In genomic region chr15:41233367-41233771, GRCh38 we compare ENCODE assay signal across 14 cellular contexts. TPM values are rescaled to one million over a fixed set of nuclear protein-coding genes. Genes with fewer than 3 reads are reported as not detected.
DNase-seq lines count a peak whose midpoint lies in the region; ATAC-seq and TF ChIP-seq lines count a peak whose summit lies in the region.
"Had no signal": no experiment of that assay in that cellular context is flagged by ENCODE, and none has a peak within 500 bp of the region (broad histone marks: within the 10 kb centered on the region; RNA-seq: fewer than 3 reads in every experiment).

No MANE protein-coding gene starts in this region.

- H3K9me3 ChIP-seq in PC-3 (ENCODE audit: low read length) (no peaks in the 10 kb centered on the region), osteoblast (ENCODE audit: low read depth, low read length) (no peaks in the 10 kb centered on the region)
- H3K9me3 ChIP-seq: sigmoid colon had no signal

- no peaks in the 10 kb centered on the region for H3K9me2 ChIP-seq in PC-3 (replicated peaks; ENCODE audit: low read length)

- POLR2A ChIA-PET in PC-3 (lab: Charles Lee; ENCODE audit: unreplicated experiment) = no interaction called here

- DNase-seq in Calu3 (no peak), PC-3 (peak; percentile 78), erythroblast (lab: John Stamatoyannopoulos, UW) (peak; percentile 74 to 83), osteoblast (ENCODE audit: insufficient read length, low spot score, missing footprints) (peak; percentile 88), iPS-NIHi7 (ENCODE audit: extremely low spot score) (no peak)
- no peak for DNase-seq in activated naive CD4-positive, alpha-beta T cell treated with Interleukin-2 at 50 U/mL for 16 hours
- DNase-seq: H9; NCI-H748 treated with DMSO at 0.1 percent for 48 hours; sigmoid colon; stimulated activated CD8-positive, alpha-beta memory T cell treated with anti-CD3 and anti-CD28 coated beads, Interleukin-4, amount 100 ng/mL, for 48 hours had no signal

- H3K4me1 ChIP-seq in PC-3 (ENCODE audit: insufficient read depth, low read length) (peaks cover 18% of the 10 kb centered on the region), osteoblast (ENCODE audit: insufficient read depth, low read length) (peaks cover 19% of the 10 kb centered on the region)

- intact Hi-C loops in Calu3 (cut with micrococcal nuclease; ENCODE audit: unreplicated experiment) = no loop called here
- intact Hi-C loops in PC-3 (cut with micrococcal nuclease) = loop anchor here (2.0 kb wide), 1 partner anchor 25 kb away; no protein-coding TSS in a partner anchor

- peak overlapping the region; percentile 45 for H3K27ac ChIP-seq in PC-3 (ENCODE audit: low read length)
- peak overlapping the region; percentile 4 for H3K27ac ChIP-seq in osteoblast (ENCODE audit: low read depth, low read length)
- H3K27ac ChIP-seq: sigmoid colon had no signal

- peak overlapping the region; percentile 70 for H3K4me3 Mint-ChIP-seq in Calu3 (ENCODE audit: low read depth, unreplicated experiment)
- H3K4me3 Mint-ChIP-seq: dendritic cell treated with granulocyte-macrophage colony-stimulating factor and Interleukin-4, amounts not matched to agents 40 ng/mL and 50 ng/mL, for 4 days had no signal

- TF ChIP-seq CTCF in Calu3 (IDR thresholded peaks at IDR 0.05; ENCODE audit: unreplicated experiment) (no peak), PC-3 (conservative IDR thresholded peaks at IDR 0.05; ENCODE audit: low read depth, low read length) (no peak), osteoblast (IDR thresholded peaks at IDR 0.05; ENCODE audit: extremely low read depth, low read depth, low read length) (no peak)

- H3K9ac ChIP-seq in PC-3 (ENCODE audit: low read length) = no peak overlapping the region

- no peaks in the 10 kb centered on the region for H3K9me3 Mint-ChIP-seq in Calu3 (ENCODE audit: low read depth, unreplicated experiment)
- H3K9me3 Mint-ChIP-seq: dendritic cell treated with granulocyte-macrophage colony-stimulating factor and Interleukin-4, amounts not matched to agents 40 ng/mL and 50 ng/mL, for 4 days; T-helper 1 cell treated with Interleukin-12 subunit alpha and Interleukin-12 subunit beta and Interleukin-4 antibody, amounts not matched to agents 30 μg/mL and 1 μg/mL, for 36 hours had no signal

- no peaks in the 10 kb centered on the region for H3K27me3 Mint-ChIP-seq in Calu3 (ENCODE audit: unreplicated experiment)
- H3K27me3 Mint-ChIP-seq: dendritic cell treated with granulocyte-macrophage colony-stimulating factor and Interleukin-4, amounts not matched to agents 40 ng/mL and 50 ng/mL, for 4 days had no signal

- H4K20me1 ChIP-seq in PC-3 (ENCODE audit: low read length) (no peaks in the 10 kb centered on the region), osteoblast (ENCODE audit: insufficient read depth, low read length) (peaks cover 9% of the 10 kb centered on the region)

- TF ChIP-seq POLR2A in erythroblast (IDR thresholded peaks at IDR 0.05; ENCODE audit: low read length) = no peak

- H3K36me3 ChIP-seq in PC-3 (ENCODE audit: low read depth, low read length) = no peaks in the 10 kb centered on the region
- no peaks in the 10 kb centered on the region for H3K36me3 ChIP-seq in osteoblast (ENCODE audit: insufficient read depth, low read length)
- H3K36me3 ChIP-seq: sigmoid colon had no signal

- no peak overlapping the region; the same call in 1 of the 2 replicates for H3K4me3 ChIP-seq in PC-3 (ENCODE audit: low read length)
- no peak overlapping the region for H3K4me3 ChIP-seq in osteoblast (ENCODE audit: insufficient read depth, low read length)
- H3K4me3 ChIP-seq: sigmoid colon had no signal

- ATAC-seq in PC-3 (peak; percentile 35), HG03097 (IDR thresholded peaks at IDR 0.05; ENCODE audit: low FRiP score, unreplicated experiment) (no peak), GM19467 (IDR thresholded peaks at IDR 0.05; ENCODE audit: unreplicated experiment) (no peak)

- peaks cover 22% of the 10 kb centered on the region for H3K36me3 Mint-ChIP-seq in Calu3 (ENCODE audit: insufficient read depth, unreplicated experiment)

- H2AFZ ChIP-seq in PC-3 (ENCODE audit: low read length) (peak overlapping the region; percentile 2; the same call in 1 of the 2 replicates), osteoblast (ENCODE audit: low read length) (no peak overlapping the region)

- H3K27me3 ChIP-seq in PC-3 (ENCODE audit: low read length) (no peaks in the 10 kb centered on the region), osteoblast (ENCODE audit: insufficient read depth, low read length) (peaks cover under 1% of the 10 kb centered on the region)
- H3K27me3 ChIP-seq: sigmoid colon had no signal

- no TSS peak for BruUV-seq in Calu3 (replicated peaks; lab: Mats Ljungman, UMichigan)
- BruUV-seq in PC-3 (replicated peaks; lab: Mats Ljungman, UMichigan) = no TSS peak

- no peaks in the 10 kb centered on the region for H3F3A ChIP-seq in PC-3 (ENCODE audit: low read length, unreplicated experiment)

- H3K79me2 ChIP-seq in PC-3 (ENCODE audit: low read length) (peaks cover 45% of the 10 kb centered on the region), osteoblast (ENCODE audit: insufficient read depth, low read length) (peaks cover 57% of the 10 kb centered on the region)

- H3K4me1 Mint-ChIP-seq in Calu3 (ENCODE audit: low read depth, unreplicated experiment) = peaks cover 10% of the 10 kb centered on the region

- H3K27ac Mint-ChIP-seq in Calu3 (ENCODE audit: unreplicated experiment) = no peak overlapping the region
- H3K27ac Mint-ChIP-seq: dendritic cell treated with granulocyte-macrophage colony-stimulating factor and Interleukin-4, amounts not matched to agents 40 ng/mL and 50 ng/mL, for 4 days; T-helper 1 cell treated with Interleukin-12 subunit alpha and Interleukin-12 subunit beta and Interleukin-4 antibody, amounts not matched to agents 30 μg/mL and 1 μg/mL, for 36 hours had no signal

- CTCF ChIA-PET in Calu3 (lab: Charles Lee) = interaction anchor here (0.7 to 1.2 kb wide), 3 partner anchors 13 to 17 kb away, joined by 3 to 9 read pairs (median 4); no protein-coding TSS in a partner anchor
- CTCF ChIA-PET in PC-3 (lab: Charles Lee) = no interaction called here

- peak overlapping the region; percentile 99 for H3K4me2 ChIP-seq in PC-3 (ENCODE audit: low read length)
- H3K4me2 ChIP-seq in osteoblast (ENCODE audit: insufficient read depth, low read length) = peak overlapping the region; percentile 31

RNA-seq across cellular contexts. Expression of gene CHP1, which starts 2.3 kb away (rescaled TPM):
- total RNA-seq in Calu3 (2022) (67.1 and 67.7 TPM in 2 replicates), PC-3 (2014; rRNA removed) (62.2 and 107 TPM in 2 replicates), osteoblast (99.2 and 105 TPM in 2 replicates)

RNA-seq across cellular contexts. Expression of gene EXD1, which starts 2.8 kb away (rescaled TPM):
- not detected in 2 replicates for total RNA-seq in Calu3 (2022)
- not detected in 2 replicates for total RNA-seq in PC-3 (2014; rRNA removed)
- not detected in 2 replicates for total RNA-seq in osteoblast
- total RNA-seq: H9, sigmoid colon had no signal

Comparison
In these comparisons a context has a peak if more than half of its experiments do, and no peak if none do; other contexts are left out.
1. DNase-seq: peak in PC-3 (single experiment), erythroblast (2 of 2) and osteoblast (single experiment); none in Calu3 (single experiment), iPS-NIHi7 (single experiment) and activated naive CD4-positive, alpha-beta T cell treated with Interleukin-2 at 50 U/mL for 16 hours (single experiment).